Comparison of ENCODE assay signal across 25 cellular contexts in the genomic region with DNA sequence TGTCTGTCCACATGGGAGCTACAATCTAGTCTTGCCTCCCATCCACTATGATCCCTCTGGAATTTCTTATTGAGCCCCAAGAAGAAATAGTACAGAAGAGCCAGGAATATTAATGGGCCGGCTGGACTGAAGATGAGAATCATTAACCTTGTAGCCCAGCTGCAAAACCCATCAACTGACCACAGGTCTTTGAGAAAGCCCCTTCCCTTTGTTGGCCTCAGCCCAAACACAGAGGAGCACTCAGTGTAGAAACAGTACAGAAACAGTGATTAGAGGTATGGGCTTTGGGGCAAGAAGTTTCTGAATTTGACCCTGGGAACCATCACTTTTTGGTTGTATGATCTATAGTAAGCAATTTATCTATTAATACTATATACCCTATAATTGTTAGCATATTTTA.
"Had no signal": no experiment of that assay in that cellular context is flagged by ENCODE, and none has a peak within 500 bp of the region (broad histone marks: within the 10 kb centered on the region; RNA-seq: fewer than 3 reads in every experiment).

No MANE protein-coding gene starts in this region.

- ATAC-seq: HepG2, Panc1, PC-3, Right ventricle myocardium inferior, SK-N-SH treated with all-trans-retinoic acid at 6 μM for 48 hours had no signal

- H3K4me1 ChIP-seq: SJCRH30 had no signal

- H3K9me3 ChIP-seq: MG63, SJCRH30 had no signal

- H3K4me3 ChIP-seq: MG63, SJCRH30 had no signal

- H3K27ac ChIP-seq: SJCRH30 had no signal

- H3K27me3 ChIP-seq: MG63, SJCRH30 had no signal

- H3K36me3 ChIP-seq: MG63, SJCRH30 had no signal

- DNase-seq: IMR-90, Karpas-422, KG1, MG63, NCI-H1092 treated with DMSO at 0.1 percent for 48 hours, NCI-H1436, NCI-H187, NCI-H2029, NCI-H2081 treated with DMSO at 0.1 percent for 48 hours, NCI-H2171, NCI-H226, NCI-H446, NCI-H510A, NCI-H524 treated with DMSO at 0.1 percent for 48 hours, NCI-H69, NCI-H774, PC-3, SHP77 treated with DMSO at 0.1 percent for 48 hours, SJCRH30, T-helper 1 cell, T-helper 2 cell had no signal
